ENCODE assay signal across 16 cellular contexts in genomic region chr13:108086678-108087077, GRCh38.
A peak's percentile ranks its signal among the peaks of the same experiment; 100 is the strongest.
DNase-seq lines count a peak whose midpoint lies in the region; ATAC-seq and TF ChIP-seq lines count a peak whose summit lies in the region.
"Had no signal": no experiment of that assay in that cellular context is flagged by ENCODE, and none has a peak within 500 bp of the region (broad histone marks: within the 10 kb centered on the region; RNA-seq: fewer than 3 reads in every experiment).

No MANE protein-coding gene starts in this region.

- no peak overlapping the region for H3K4me3 ChIP-seq in neural progenitor cell
- H3K4me3 ChIP-seq: esophagus muscularis mucosa, SJCRH30, stomach had no signal

- H3K79me2 ChIP-seq in neural progenitor cell (ENCODE audit: low read depth): no peaks in the 10 kb centered on the region

- no peak overlapping the region for H3K4me3 Mint-ChIP-seq in neural progenitor cell
- H3K4me3 Mint-ChIP-seq: HFFc6 had no signal

- H3K36me3 Mint-ChIP-seq in neural progenitor cell: no peaks in the 10 kb centered on the region

- H3K27me3 ChIP-seq in neural progenitor cell: no peaks in the 10 kb centered on the region
- H3K27me3 ChIP-seq: esophagus muscularis mucosa, SJCRH30, stomach had no signal

- no peaks in the 10 kb centered on the region for H3K9me3 ChIP-seq in neural progenitor cell (ENCODE audit: low read depth)
- H3K9me3 ChIP-seq: esophagus muscularis mucosa, SJCRH30, stomach had no signal

- peak; percentile 39 for TF ChIP-seq CTCF in neural progenitor cell (IDR thresholded peaks at IDR 0.05)

- ATAC-seq in GM21381 (IDR thresholded peaks at IDR 0.05; ENCODE audit: unreplicated experiment): no peak
- no peak for ATAC-seq in left lobe of liver

- H3K27me3 Mint-ChIP-seq in neural progenitor cell (ENCODE audit: insufficient read depth, low read depth): no peaks in the 10 kb centered on the region

- H3K4me1 Mint-ChIP-seq in neural progenitor cell: no peaks in the 10 kb centered on the region

- H3F3A ChIP-seq in neural progenitor cell (ENCODE audit: low read depth): no peaks in the 10 kb centered on the region

- DNase-seq in DMS 273 (lab: John Stamatoyannopoulos, UW; ENCODE audit: unreplicated experiment) (peak; percentile 19), DMS 273 treated with DMSO at 0.1 percent for 48 hours (lab: John Stamatoyannopoulos, UW) (no peak), Kasumi-1 (lab: John Stamatoyannopoulos, UW) (peak; percentile 27 to 45), astrocyte of the hippocampus (ENCODE audit: low read depth, low spot score) (peak; percentile 6), neural progenitor cell (ENCODE audit: low spot score) (peak; percentile 18), NCI-H2029 treated with DMSO at 0.1 percent for 48 hours (lab: John Stamatoyannopoulos, UW) (no peak), left lobe of liver (ENCODE audit: low spot score) (no peak)
- DNase-seq: 8988T, amygdala, DMS79 treated with DMSO at 0.1 percent for 48 hours, HFFc6, NCI-H187 treated with DMSO at 0.1 percent for 48 hours, stomach had no signal

- no peaks in the 10 kb centered on the region for H3K9me3 Mint-ChIP-seq in neural progenitor cell

- peaks cover 6% of the 10 kb centered on the region for H3K4me1 ChIP-seq in neural progenitor cell
- H3K4me1 ChIP-seq: esophagus muscularis mucosa, SJCRH30, stomach had no signal

- H3K9ac ChIP-seq in neural progenitor cell: no peak overlapping the region

- H2AFZ ChIP-seq in neural progenitor cell (replicated peaks): peak overlapping the region; percentile 50

- no peak overlapping the region for H3K27ac Mint-ChIP-seq in neural progenitor cell
- H3K27ac Mint-ChIP-seq: HFFc6 had no signal

- H3K36me3 ChIP-seq in neural progenitor cell: no peaks in the 10 kb centered on the region
- H3K36me3 ChIP-seq: esophagus muscularis mucosa, SJCRH30, stomach had no signal

- no peak overlapping the region for H3K4me2 ChIP-seq in neural progenitor cell

- H3K27ac ChIP-seq in neural progenitor cell: no peak overlapping the region
- H3K27ac ChIP-seq: esophagus muscularis mucosa, SJCRH30, stomach had no signal

- no peaks in the 10 kb centered on the region for H4K20me1 ChIP-seq in neural progenitor cell (ENCODE audit: low read depth)

Comparison
In these comparisons a context has a peak if more than half of its experiments do, and no peak if none do; other contexts are left out.
1. DNase-seq: peak in DMS 273 (single experiment), Kasumi-1 (2 of 2), astrocyte of the hippocampus (single experiment) and neural progenitor cell (single experiment); none in DMS 273 treated with DMSO at 0.1 percent for 48 hours (single experiment), NCI-H2029 treated with DMSO at 0.1 percent for 48 hours (single experiment) and left lobe of liver (single experiment).